In the genomic region with DNA sequence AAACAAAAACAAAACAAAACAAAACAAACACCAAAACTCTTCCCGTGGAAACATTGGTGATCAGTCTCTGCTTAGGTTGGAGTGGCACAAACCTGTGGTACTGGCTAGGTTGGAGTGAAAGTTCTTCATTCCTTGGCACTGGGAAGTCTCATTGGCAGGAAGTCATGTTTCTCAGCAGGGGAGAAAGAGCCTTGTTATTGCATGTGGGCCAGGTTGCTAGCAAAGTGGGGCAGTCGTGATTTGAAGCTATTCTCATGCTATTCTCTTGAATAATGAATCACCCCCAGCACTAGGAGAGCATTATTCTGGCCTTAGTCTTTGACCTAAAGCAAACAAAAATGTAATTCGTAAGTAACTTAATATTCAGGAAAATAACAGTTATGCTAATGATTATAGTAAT, we compare ENCODE assay signal across 2 cellular contexts.
A peak's percentile ranks its signal among the peaks of the same experiment; 100 is the strongest.
TF ChIP-seq lines count a peak whose summit lies in the region.

No MANE protein-coding gene starts in this region.

TF ChIP-seq in A549, 52 proteins besides CTCF, POLR2A, EP300 and RAD21 (continued from another document):
- peak; percentile 74 for TF ChIP-seq FOSL2 (IDR thresholded peaks at IDR 0.05)
- peak; percentile 83 for TF ChIP-seq FOSL2 (CRISPR knock-in tag; IDR thresholded peaks at IDR 0.05)
- TF ChIP-seq, protein P1, sequence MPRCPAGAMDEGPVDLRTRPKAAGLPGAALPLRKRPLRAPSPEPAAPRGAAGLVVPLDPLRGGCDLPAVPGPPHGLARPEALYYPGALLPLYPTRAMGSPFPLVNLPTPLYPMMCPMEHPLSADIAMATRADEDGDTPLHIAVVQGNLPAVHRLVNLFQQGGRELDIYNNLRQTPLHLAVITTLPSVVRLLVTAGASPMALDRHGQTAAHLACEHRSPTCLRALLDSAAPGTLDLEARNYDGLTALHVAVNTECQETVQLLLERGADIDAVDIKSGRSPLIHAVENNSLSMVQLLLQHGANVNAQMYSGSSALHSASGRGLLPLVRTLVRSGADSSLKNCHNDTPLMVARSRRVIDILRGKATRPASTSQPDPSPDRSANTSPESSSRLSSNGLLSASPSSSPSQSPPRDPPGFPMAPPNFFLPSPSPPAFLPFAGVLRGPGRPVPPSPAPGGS (IDR thresholded peaks at IDR 0.05), result no peak
- no peak for TF ChIP-seq CHD2 (IDR thresholded peaks at IDR 0.05; ENCODE audit: low read length, partially characterized antibody)
- no peak for TF ChIP-seq ZSCAN20 (CRISPR knock-in tag; IDR thresholded peaks at IDR 0.05)
- no peak for TF ChIP-seq PHF8 (IDR thresholded peaks at IDR 0.05; ENCODE audit: borderline replicate concordance, low read depth)

TF ChIP-seq in HEK293, 187 proteins besides CTCF, POLR2A, EP300 and RAD21 (continued from another document and continues in another):
- TF ChIP-seq ZNF324 (tag by site-specific recombination; IDR thresholded peaks at IDR 0.05) (no peak), ZNF561 (tag by site-specific recombination; IDR thresholded peaks at IDR 0.05; ENCODE audit: borderline replicate concordance) (no peak), ZNF596 (tag by site-specific recombination; IDR thresholded peaks at IDR 0.05) (no peak), GLIS1 (tag by site-specific recombination; IDR thresholded peaks at IDR 0.05) (peak; percentile 84), TCF7L2 (IDR thresholded peaks at IDR 0.05; ENCODE audit: borderline replicate concordance, low read depth, low read length) (no peak), TSHZ1 (tag by site-specific recombination; IDR thresholded peaks at IDR 0.05; ENCODE audit: borderline replicate concordance) (no peak), ZNF10 (tag by site-specific recombination; IDR thresholded peaks at IDR 0.05) (no peak), ZNF155 (tag by site-specific recombination; IDR thresholded peaks at IDR 0.05) (no peak), SP2 (tag by site-specific recombination; IDR thresholded peaks at IDR 0.05) (no peak), ZNF600 (tag by site-specific recombination; IDR thresholded peaks at IDR 0.05) (0 out of 2 replicates have a peak, but pooled peaks have one; percentile 13), REPIN1 (tag by site-specific recombination; IDR thresholded peaks at IDR 0.05; ENCODE audit: low read depth) (no peak), ZNF391 (tag by site-specific recombination; IDR thresholded peaks at IDR 0.05; ENCODE audit: borderline replicate concordance, low read depth) (no peak), ZNF2 (tag by site-specific recombination; IDR thresholded peaks at IDR 0.05) (no peak), KLF10 (tag by site-specific recombination; IDR thresholded peaks at IDR 0.05) (no peak), FEZF1 (tag by site-specific recombination; IDR thresholded peaks at IDR 0.05) (no peak), ZNF174 (tag by site-specific recombination; IDR thresholded peaks at IDR 0.05) (no peak), ZNF366 (tag by site-specific recombination; conservative IDR thresholded peaks at IDR 0.05) (no peak), PRDM4 (tag by site-specific recombination; IDR thresholded peaks at IDR 0.05) (no peak), WT1 (tag by site-specific recombination; IDR thresholded peaks at IDR 0.05) (no peak), ZBTB17 (tag by site-specific recombination; IDR thresholded peaks at IDR 0.05) (peak; percentile 41), ZNF335 (tag by site-specific recombination; conservative IDR thresholded peaks at IDR 0.05) (no peak), SP7 (tag by site-specific recombination; IDR thresholded peaks at IDR 0.05) (no peak; the same call in 1 of the 2 replicates), ZNF37A (tag by site-specific recombination; IDR thresholded peaks at IDR 0.05) (no peak), ZNF146 (tag by site-specific recombination; IDR thresholded peaks at IDR 0.05) (no peak), ZNF24 (tag by site-specific recombination; IDR thresholded peaks at IDR 0.05) (no peak), ZNF239 (tag by site-specific recombination; IDR thresholded peaks at IDR 0.05) (no peak), ZNF473 (tag by site-specific recombination; IDR thresholded peaks at IDR 0.05) (no peak), ZNF510 (tag by site-specific recombination; IDR thresholded peaks at IDR 0.05; ENCODE audit: insufficient replicate concordance) (no peak), IKZF3 (tag by site-specific recombination; IDR thresholded peaks at IDR 0.05) (0 out of 2 replicates have a peak, but pooled peaks have one; percentile 17), ZNF513 (tag by site-specific recombination; IDR thresholded peaks at IDR 0.05) (no peak), ZNF311 (tag by site-specific recombination; IDR thresholded peaks at IDR 0.05; ENCODE audit: borderline replicate concordance) (no peak), GLI4 (tag by site-specific recombination; IDR thresholded peaks at IDR 0.05) (no peak)
- TF ChIP-seq, protein P2, sequence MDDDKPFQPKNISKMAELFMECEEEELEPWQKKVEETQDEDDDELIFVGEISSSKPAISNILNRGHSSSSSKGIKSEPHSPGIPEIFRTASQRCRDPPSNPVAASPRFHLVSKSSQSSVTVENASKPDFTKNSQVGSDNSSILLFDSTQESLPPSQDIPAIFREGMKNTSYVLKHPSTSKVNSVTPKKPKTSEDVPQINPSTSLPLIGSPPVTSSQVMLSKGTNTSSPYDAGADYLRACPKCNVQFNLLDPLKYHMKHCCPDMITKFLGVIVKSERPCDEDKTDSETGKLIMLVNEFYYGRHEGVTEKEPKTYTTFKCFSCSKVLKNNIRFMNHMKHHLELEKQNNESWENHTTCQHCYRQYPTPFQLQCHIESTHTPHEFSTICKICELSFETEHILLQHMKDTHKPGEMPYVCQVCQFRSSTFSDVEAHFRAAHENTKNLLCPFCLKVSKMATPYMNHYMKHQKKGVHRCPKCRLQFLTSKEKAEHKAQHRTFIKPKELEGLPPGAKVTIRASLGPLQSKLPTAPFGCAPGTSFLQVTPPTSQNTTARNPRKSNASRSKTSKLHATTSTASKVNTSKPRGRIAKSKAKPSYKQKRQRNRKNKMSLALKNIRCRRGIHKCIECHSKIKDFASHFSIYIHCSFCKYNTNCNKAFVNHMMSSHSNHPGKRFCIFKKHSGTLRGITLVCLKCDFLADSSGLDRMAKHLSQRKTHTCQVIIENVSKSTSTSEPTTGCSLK (tag by site-specific recombination; IDR thresholded peaks at IDR 0.05), result no peak
- TF ChIP-seq, protein P3, sequence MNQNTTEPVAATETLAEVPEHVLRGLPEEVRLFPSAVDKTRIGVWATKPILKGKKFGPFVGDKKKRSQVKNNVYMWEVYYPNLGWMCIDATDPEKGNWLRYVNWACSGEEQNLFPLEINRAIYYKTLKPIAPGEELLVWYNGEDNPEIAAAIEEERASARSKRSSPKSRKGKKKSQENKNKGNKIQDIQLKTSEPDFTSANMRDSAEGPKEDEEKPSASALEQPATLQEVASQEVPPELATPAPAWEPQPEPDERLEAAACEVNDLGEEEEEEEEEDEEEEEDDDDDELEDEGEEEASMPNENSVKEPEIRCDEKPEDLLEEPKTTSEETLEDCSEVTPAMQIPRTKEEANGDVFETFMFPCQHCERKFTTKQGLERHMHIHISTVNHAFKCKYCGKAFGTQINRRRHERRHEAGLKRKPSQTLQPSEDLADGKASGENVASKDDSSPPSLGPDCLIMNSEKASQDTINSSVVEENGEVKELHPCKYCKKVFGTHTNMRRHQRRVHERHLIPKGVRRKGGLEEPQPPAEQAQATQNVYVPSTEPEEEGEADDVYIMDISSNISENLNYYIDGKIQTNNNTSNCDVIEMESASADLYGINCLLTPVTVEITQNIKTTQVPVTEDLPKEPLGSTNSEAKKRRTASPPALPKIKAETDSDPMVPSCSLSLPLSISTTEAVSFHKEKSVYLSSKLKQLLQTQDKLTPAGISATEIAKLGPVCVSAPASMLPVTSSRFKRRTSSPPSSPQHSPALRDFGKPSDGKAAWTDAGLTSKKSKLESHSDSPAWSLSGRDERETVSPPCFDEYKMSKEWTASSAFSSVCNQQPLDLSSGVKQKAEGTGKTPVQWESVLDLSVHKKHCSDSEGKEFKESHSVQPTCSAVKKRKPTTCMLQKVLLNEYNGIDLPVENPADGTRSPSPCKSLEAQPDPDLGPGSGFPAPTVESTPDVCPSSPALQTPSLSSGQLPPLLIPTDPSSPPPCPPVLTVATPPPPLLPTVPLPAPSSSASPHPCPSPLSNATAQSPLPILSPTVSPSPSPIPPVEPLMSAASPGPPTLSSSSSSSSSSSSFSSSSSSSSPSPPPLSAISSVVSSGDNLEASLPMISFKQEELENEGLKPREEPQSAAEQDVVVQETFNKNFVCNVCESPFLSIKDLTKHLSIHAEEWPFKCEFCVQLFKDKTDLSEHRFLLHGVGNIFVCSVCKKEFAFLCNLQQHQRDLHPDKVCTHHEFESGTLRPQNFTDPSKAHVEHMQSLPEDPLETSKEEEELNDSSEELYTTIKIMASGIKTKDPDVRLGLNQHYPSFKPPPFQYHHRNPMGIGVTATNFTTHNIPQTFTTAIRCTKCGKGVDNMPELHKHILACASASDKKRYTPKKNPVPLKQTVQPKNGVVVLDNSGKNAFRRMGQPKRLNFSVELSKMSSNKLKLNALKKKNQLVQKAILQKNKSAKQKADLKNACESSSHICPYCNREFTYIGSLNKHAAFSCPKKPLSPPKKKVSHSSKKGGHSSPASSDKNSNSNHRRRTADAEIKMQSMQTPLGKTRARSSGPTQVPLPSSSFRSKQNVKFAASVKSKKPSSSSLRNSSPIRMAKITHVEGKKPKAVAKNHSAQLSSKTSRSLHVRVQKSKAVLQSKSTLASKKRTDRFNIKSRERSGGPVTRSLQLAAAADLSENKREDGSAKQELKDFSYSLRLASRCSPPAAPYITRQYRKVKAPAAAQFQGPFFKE (tag by site-specific recombination; IDR thresholded peaks at IDR 0.05; ENCODE audit: borderline replicate concordance), result no peak
- TF ChIP-seq, protein P4, sequence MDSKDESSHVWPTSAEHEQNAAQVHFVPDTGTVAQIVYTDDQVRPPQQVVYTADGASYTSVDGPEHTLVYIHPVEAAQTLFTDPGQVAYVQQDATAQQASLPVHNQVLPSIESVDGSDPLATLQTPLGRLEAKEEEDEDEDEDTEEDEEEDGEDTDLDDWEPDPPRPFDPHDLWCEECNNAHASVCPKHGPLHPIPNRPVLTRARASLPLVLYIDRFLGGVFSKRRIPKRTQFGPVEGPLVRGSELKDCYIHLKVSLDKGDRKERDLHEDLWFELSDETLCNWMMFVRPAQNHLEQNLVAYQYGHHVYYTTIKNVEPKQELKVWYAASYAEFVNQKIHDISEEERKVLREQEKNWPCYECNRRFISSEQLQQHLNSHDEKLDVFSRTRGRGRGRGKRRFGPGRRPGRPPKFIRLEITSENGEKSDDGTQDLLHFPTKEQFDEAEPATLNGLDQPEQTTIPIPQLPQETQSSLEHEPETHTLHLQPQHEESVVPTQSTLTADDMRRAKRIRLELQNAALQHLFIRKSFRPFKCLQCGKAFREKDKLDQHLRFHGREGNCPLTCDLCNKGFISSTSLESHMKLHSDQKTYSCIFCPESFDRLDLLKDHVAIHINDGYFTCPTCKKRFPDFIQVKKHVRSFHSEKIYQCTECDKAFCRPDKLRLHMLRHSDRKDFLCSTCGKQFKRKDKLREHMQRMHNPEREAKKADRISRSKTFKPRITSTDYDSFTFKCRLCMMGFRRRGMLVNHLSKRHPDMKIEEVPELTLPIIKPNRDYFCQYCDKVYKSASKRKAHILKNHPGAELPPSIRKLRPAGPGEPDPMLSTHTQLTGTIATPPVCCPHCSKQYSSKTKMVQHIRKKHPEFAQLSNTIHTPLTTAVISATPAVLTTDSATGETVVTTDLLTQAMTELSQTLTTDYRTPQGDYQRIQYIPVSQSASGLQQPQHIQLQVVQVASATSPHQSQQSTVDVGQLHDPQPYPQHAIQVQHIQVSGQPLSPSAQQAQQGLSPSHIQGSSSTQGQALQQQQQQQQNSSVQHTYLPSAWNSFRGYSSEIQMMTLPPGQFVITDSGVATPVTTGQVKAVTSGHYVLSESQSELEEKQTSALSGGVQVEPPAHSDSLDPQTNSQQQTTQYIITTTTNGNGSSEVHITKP (tag by site-specific recombination; IDR thresholded peaks at IDR 0.05), result peak; percentile 73
